In genomic region chr4:92952897-92953296, GRCh38 we compare ENCODE assay signal across 24 cellular contexts.
"Had no signal": no experiment of that assay in that cellular context is flagged by ENCODE, and none has a peak within 500 bp of the region (broad histone marks: within the 10 kb centered on the region; RNA-seq: fewer than 3 reads in every experiment).

No MANE protein-coding gene starts in this region.

- H3K27ac ChIP-seq: coronary artery, dorsolateral prefrontal cortex, epithelial cell of prostate, esophagus squamous epithelium, gastrocnemius medialis, heart right ventricle, left lung, lower lobe of right lung had no signal

- DNase-seq: dermis blood vessel endothelial cell; dorsolateral prefrontal cortex; effector CD8-positive, alpha-beta T cell; effector memory CD8-positive, alpha-beta T cell; endodermal cell; erythroblast; esophagus squamous epithelium; foreskin melanocyte; gastrocnemius medialis; glutamatergic neuron; head of caudate nucleus; heart right ventricle; hippocampal formation; left cardiac atrium; left lung; left ventricle myocardium superior; lower lobe of right lung; mucosa of descending colon; naive B cell had no signal

- H3K4me1 Mint-ChIP-seq: memory B cell, mesothelial cell of epicardium, naive B cell had no signal

- H3K9me3 ChIP-seq: esophagus squamous epithelium, gastrocnemius medialis, lower lobe of right lung, mucosa of descending colon had no signal

- H3K4me3 Mint-ChIP-seq: effector memory CD8-positive, alpha-beta T cell; endodermal cell; memory B cell; mesothelial cell of epicardium; naive B cell had no signal

- H3K27ac Mint-ChIP-seq: effector memory CD8-positive, alpha-beta T cell; endodermal cell; memory B cell; mesothelial cell of epicardium; naive B cell had no signal

- H3K4me3 ChIP-seq: coronary artery, dorsolateral prefrontal cortex, esophagus squamous epithelium, gastrocnemius medialis, heart right ventricle, left lung, lower lobe of right lung, mucosa of descending colon had no signal

- H3K36me3 Mint-ChIP-seq: memory B cell, mesothelial cell of epicardium, naive B cell had no signal

- H3K9me3 Mint-ChIP-seq: endodermal cell had no signal

- H3K27me3 Mint-ChIP-seq: effector memory CD8-positive, alpha-beta T cell; memory B cell; naive B cell had no signal

- H3K4me1 ChIP-seq: esophagus squamous epithelium, gastrocnemius medialis, heart right ventricle, left lung, lower lobe of right lung had no signal

- ATAC-seq: effector memory CD8-positive, alpha-beta T cell; esophagus mucosa; gastrocnemius medialis; heart right ventricle; left cardiac atrium; left lung; left ventricle myocardium superior; lower lobe of right lung; mucosa of descending colon had no signal

- H3K36me3 ChIP-seq: esophagus squamous epithelium, gastrocnemius medialis, heart right ventricle, left lung, lower lobe of right lung had no signal

- H3K27me3 ChIP-seq: dorsolateral prefrontal cortex, esophagus squamous epithelium, gastrocnemius medialis, heart right ventricle, left lung had no signal
